Comparison of ENCODE assay signal across 25 cellular contexts in genomic region chr16:48471435-48471834, GRCh38.
A peak's percentile ranks its signal among the peaks of the same experiment; 100 is the strongest.
DNase-seq lines count a peak whose midpoint lies in the region; ATAC-seq, FAIRE-seq and TF ChIP-seq lines count a peak whose summit lies in the region.
"Had no signal": no experiment of that assay in that cellular context is flagged by ENCODE, and none has a peak within 500 bp of the region (broad histone marks: within the 10 kb centered on the region; RNA-seq: fewer than 3 reads in every experiment).

No MANE protein-coding gene starts in this region.

- H2BK120ac ChIP-seq in IMR-90 (ENCODE audit: low read depth, low read length) (no peak overlapping the region), trophoblast cell (ENCODE audit: insufficient read depth, low read length, poor library complexity) (no peak overlapping the region)

- no peaks in the 10 kb centered on the region for H3K79me1 ChIP-seq in IMR-90 (ENCODE audit: low read depth in 1 of 2, low read length in 2 of 2)
- peaks cover 2% of the 10 kb centered on the region for H3K79me1 ChIP-seq in trophoblast cell (ENCODE audit: low read length)

- POLR2A ChIA-PET in HepG2 (lab: Yijun Ruan, JAX) = no interaction called here
- POLR2A ChIA-PET in IMR-90 (lab: Charles Lee; ENCODE audit: unreplicated experiment) = no interaction called here

- H3K9me3 ChIP-seq in HepG2 (ENCODE audit: low read length) (no peaks in the 10 kb centered on the region), right lobe of liver (no peaks in the 10 kb centered on the region), IMR-90 (ENCODE audit: control insufficient read depth, insufficient read depth, low read length) (no peaks in the 10 kb centered on the region), NT2/D1 (ENCODE audit: insufficient read depth, low read length) (peaks cover 6% of the 10 kb centered on the region; the same call in 1 of the 2 replicates), trophoblast cell (ENCODE audit: insufficient read depth, low read depth, low read length) (no peaks in the 10 kb centered on the region)

- dilution Hi-C loops in IMR-90 (cut with HindIII; ENCODE audit: low sequenced_read_pairs, unreplicated experiment) = no loop called here

- H4K20me1 ChIP-seq in HepG2 (ENCODE audit: insufficient read depth, low read length) = no peaks in the 10 kb centered on the region
- H4K20me1 ChIP-seq in IMR-90 (ENCODE audit: insufficient read depth, low read length) = no peaks in the 10 kb centered on the region
- H4K20me1 ChIP-seq: BLaER1 treated with 17β-estradiol and CSF1 and Interleukin-3, amounts not matched to agents 10 nM and 100 nM had no signal

- no peak for FAIRE-seq in HepG2 (lab: Jason Lieb, UNC)
- FAIRE-seq: A549, D721Med, GM12878, GM12892, GM18507, GM19239 had no signal

- no peak overlapping the region for H4K5ac ChIP-seq in IMR-90 (ENCODE audit: low read depth, low read length)

- no peak overlapping the region for H3K9ac ChIP-seq in HepG2 (ENCODE audit: insufficient read depth, low read depth, low read length)
- no peak overlapping the region for H3K9ac ChIP-seq in IMR-90 (ENCODE audit: low read depth, low read length)
- peak overlapping the region; percentile 21 for H3K9ac ChIP-seq in NT2/D1 (ENCODE audit: insufficient read length, low read depth)
- H3K9ac ChIP-seq in trophoblast cell (ENCODE audit: low read length) = no peak overlapping the region
- H3K9ac ChIP-seq: BLaER1 treated with 17β-estradiol and CSF1 and Interleukin-3, amounts not matched to agents 10 nM and 100 nM had no signal

- H2BK15ac ChIP-seq in IMR-90 (ENCODE audit: low read depth, low read length) = no peak overlapping the region

- no peak overlapping the region for H2AK5ac ChIP-seq in IMR-90 (ENCODE audit: low read depth, low read length)
- H2AK5ac ChIP-seq in trophoblast cell (ENCODE audit: low read length) = no peak overlapping the region

- H2BK12ac ChIP-seq in trophoblast cell (ENCODE audit: low read length) = no peak overlapping the region

- H4K91ac ChIP-seq in IMR-90 (ENCODE audit: insufficient read depth, low read depth, low read length) (no peak overlapping the region), trophoblast cell (ENCODE audit: low read depth, low read length) (no peak overlapping the region)

- H2AFZ ChIP-seq in HepG2 (ENCODE audit: low read length) (no peak overlapping the region), IMR-90 (replicated peaks; ENCODE audit: low read length, poor library complexity) (peak overlapping the region; percentile 51), trophoblast cell (ENCODE audit: insufficient read depth, low read length, poor library complexity) (no peak overlapping the region)

- ATAC-seq in HepG2 (peak; percentile 61), right lobe of liver (no peak), IMR-90 (ENCODE audit: low read depth) (no peak)
- ATAC-seq: CD8-positive, alpha-beta T cell; GM12878 had no signal

- no peak overlapping the region for H3K4me2 ChIP-seq in HepG2 (ENCODE audit: low read depth, low read length)
- H3K4me2 ChIP-seq in IMR-90 (ENCODE audit: low read depth, low read length) = no peak overlapping the region
- H3K4me2 ChIP-seq in trophoblast cell (ENCODE audit: low read length) = no peak overlapping the region
- H3K4me2 ChIP-seq: A549; BLaER1 treated with 17β-estradiol and CSF1 and Interleukin-3, amounts not matched to agents 10 nM and 100 nM had no signal

- H4K8ac ChIP-seq in IMR-90 (ENCODE audit: low read depth in 2 of 2, low read length in 2 of 2) (no peak overlapping the region), trophoblast cell (ENCODE audit: low read depth, low read length) (no peak overlapping the region)

- H3K27me3 ChIP-seq in HepG2 (ENCODE audit: control insufficient read depth in 1 of 2, insufficient read depth in 2 of 2, low read length in 2 of 2) = no peaks in the 10 kb centered on the region
- no peaks in the 10 kb centered on the region for H3K27me3 ChIP-seq in right lobe of liver
- H3K27me3 ChIP-seq in IMR-90 (ENCODE audit: control insufficient read depth, insufficient read depth, low read length) = no peaks in the 10 kb centered on the region
- H3K27me3 ChIP-seq in NT2/D1 (ENCODE audit: insufficient read depth, insufficient read length) = no peaks in the 10 kb centered on the region
- H3K27me3 ChIP-seq in trophoblast cell (ENCODE audit: insufficient read depth, low read length) = no peaks in the 10 kb centered on the region
- H3K27me3 ChIP-seq: BLaER1 treated with 17β-estradiol and CSF1 and Interleukin-3, amounts not matched to agents 10 nM and 100 nM had no signal

- in situ Hi-C loops in HepG2 (cut with HindIII; ENCODE audit: extremely low pct_ligation_motif_present, low pct_unique_long_range_greater_than_20kb) (no loop called here), IMR-90 (cut with MboI; ENCODE audit: low sequenced_read_pairs) (no loop called here)

- intact Hi-C loops in HepG2 (cut with micrococcal nuclease; ENCODE audit: unreplicated experiment) = no loop called here
- intact Hi-C loops in right lobe of liver (cut with DNase I) = no loop called here
- intact Hi-C loops in IMR-90 (cut with micrococcal nuclease) = no loop called here

- H3K4me1 ChIP-seq in HepG2 (ENCODE audit: insufficient read depth, low read length) = no peaks in the 10 kb centered on the region
- H3K4me1 ChIP-seq in right lobe of liver = no peaks in the 10 kb centered on the region
- no peaks in the 10 kb centered on the region for H3K4me1 ChIP-seq in IMR-90 (ENCODE audit: control insufficient read depth, insufficient read depth, low read length)
- peaks cover 2% of the 10 kb centered on the region for H3K4me1 ChIP-seq in NT2/D1 (ENCODE audit: insufficient read depth, insufficient read length)
- H3K4me1 ChIP-seq in trophoblast cell (ENCODE audit: control insufficient read depth in 1 of 2, insufficient read depth in 2 of 2, low read length in 2 of 2) = no peaks in the 10 kb centered on the region
- H3K4me1 ChIP-seq: A549; BLaER1 treated with 17β-estradiol and CSF1 and Interleukin-3, amounts not matched to agents 10 nM and 100 nM; Caco-2 had no signal

- H4K12ac ChIP-seq in trophoblast cell (ENCODE audit: low read depth, low read length) = no peak overlapping the region

- H3K4ac ChIP-seq in IMR-90 (ENCODE audit: low read depth, low read length) = no peak overlapping the region
- no peak overlapping the region for H3K4ac ChIP-seq in trophoblast cell (ENCODE audit: low read depth, low read length)

- H3K4me3 ChIP-seq in HepG2 (replicated peaks in 1 of 3; ENCODE audit: insufficient read depth in 1 of 3, low read depth in 2 of 3, low read length in 3 of 3) (no peak overlapping the region), right lobe of liver (no peak overlapping the region), IMR-90 (ENCODE audit: insufficient read depth, low read depth, low read length) (no peak overlapping the region), NT2/D1 (ENCODE audit: insufficient read length, low read depth) (no peak overlapping the region), trophoblast cell (ENCODE audit: low read depth, low read length) (no peak overlapping the region)
- H3K4me3 ChIP-seq: A549; BLaER1 treated with 17β-estradiol and CSF1 and Interleukin-3, amounts not matched to agents 10 nM and 100 nM; GM12878 had no signal

- H2AK9ac ChIP-seq in IMR-90 (replicated peaks; ENCODE audit: low read depth, low read length, poor library complexity) = no peak overlapping the region

- H3K14ac ChIP-seq in IMR-90 (replicated peaks; ENCODE audit: low read depth, low read length) (no peak overlapping the region), trophoblast cell (ENCODE audit: low read length) (peak overlapping the region; percentile 16)

- no peak overlapping the region for H3K27ac ChIP-seq in HepG2 (ENCODE audit: extremely low read length, insufficient read depth, low read length)
- H3K27ac ChIP-seq in right lobe of liver = no peak overlapping the region
- H3K27ac ChIP-seq in IMR-90 (ENCODE audit: insufficient read depth, low read length) = no peak overlapping the region
- H3K27ac ChIP-seq in trophoblast cell (ENCODE audit: low read depth, low read length) = no peak overlapping the region
- H3K27ac ChIP-seq: 22Rv1; A549; BLaER1 treated with 17β-estradiol and CSF1 and Interleukin-3, amounts not matched to agents 10 nM and 100 nM; C4-2B had no signal

- no peak for TF ChIP-seq RAD21 in HepG2 (CRISPR knock-in tag; IDR thresholded peaks at IDR 0.05)
- TF ChIP-seq RAD21 in IMR-90 (IDR thresholded peaks at IDR 0.05; ENCODE audit: low read length) = no peak

- H2BK20ac ChIP-seq in IMR-90 (ENCODE audit: low read depth, low read length) = no peak overlapping the region

- no peak overlapping the region for H3K56ac ChIP-seq in IMR-90 (ENCODE audit: extremely low read depth, insufficient read depth, low read length)

- H3K18ac ChIP-seq in IMR-90 (ENCODE audit: low read depth, low read length) = no peak overlapping the region
- H3K18ac ChIP-seq in trophoblast cell (ENCODE audit: low read length) = no peak overlapping the region

- TF ChIP-seq POLR2A in HepG2 (IDR thresholded peaks at IDR 0.05; ENCODE audit: insufficient read depth in 1 of 2, low read depth in 2 of 2, low read length in 2 of 2) = no peak
- no peak for TF ChIP-seq POLR2A in right lobe of liver (IDR thresholded peaks at IDR 0.05)
- TF ChIP-seq POLR2A in IMR-90 (IDR thresholded peaks at IDR 0.05; ENCODE audit: low read depth, low read length) = no peak

- TF ChIP-seq CTCF in HepG2 (CRISPR knock-in tag; IDR thresholded peaks at IDR 0.05) (no peak), right lobe of liver (IDR thresholded peaks at IDR 0.05) (no peak), IMR-90 (conservative IDR thresholded peaks at IDR 0.05; ENCODE audit: low read depth, low read length) (no peak)

- H3K36me3 ChIP-seq in HepG2 (replicated peaks in 1 of 2; ENCODE audit: control insufficient read depth in 1 of 2, insufficient read depth in 2 of 2, low read length in 2 of 2) (no peaks in the 10 kb centered on the region), right lobe of liver (no peaks in the 10 kb centered on the region), IMR-90 (ENCODE audit: control insufficient read depth, insufficient read depth, low read length) (no peaks in the 10 kb centered on the region), NT2/D1 (ENCODE audit: insufficient read depth, insufficient read length, low read length) (no peaks in the 10 kb centered on the region), trophoblast cell (ENCODE audit: control insufficient read depth in 1 of 2, insufficient read depth in 2 of 2, low read length in 2 of 2) (no peaks in the 10 kb centered on the region)
- H3K36me3 ChIP-seq: BLaER1 treated with 17β-estradiol and CSF1 and Interleukin-3, amounts not matched to agents 10 nM and 100 nM had no signal

- no peak for TF ChIP-seq EP300 in HepG2 (IDR thresholded peaks at IDR 0.05; ENCODE audit: low read depth in 2 of 2, low read length in 2 of 2)
- no peak for TF ChIP-seq EP300 in HepG2 (CRISPR knock-in tag; IDR thresholded peaks at IDR 0.05; ENCODE audit: borderline replicate concordance)

- no TSS peak for BruUV-seq in HepG2 (replicated peaks; lab: Mats Ljungman, UMichigan)
- no TSS peak for BruUV-seq in IMR-90 (replicated peaks; lab: Mats Ljungman, UMichigan)

- H2BK5ac ChIP-seq in IMR-90 (ENCODE audit: low read depth, low read length, poor library complexity, severe bottlenecking) = no peak overlapping the region
- no peak overlapping the region for H2BK5ac ChIP-seq in trophoblast cell (ENCODE audit: low read depth, low read length, poor library complexity)

- CTCF ChIA-PET in HepG2 (lab: Yijun Ruan, JAX; ENCODE audit: low intra/inter-chr PET ratio, low total read pairs) = no interaction called here
- CTCF ChIA-PET in IMR-90 (lab: Yijun Ruan, JAX) = no interaction called here

- H3K9me1 ChIP-seq in IMR-90 (ENCODE audit: insufficient read depth, low read length) = no peaks in the 10 kb centered on the region

- WGBS in HepG2 (ENCODE audit: low lambda C conversion rate) = 63% methylated on average over 5 of the region's 5 CpGs
- WGBS in right lobe of liver (ENCODE audit: insufficient coverage, low coverage, low lambda C conversion rate, missing lambda C conversion rate) = no CpG with 5 or more reads among the region's 5 CpGs
- no CpG with 5 or more reads among the region's 5 CpGs for WGBS in IMR-90 (ENCODE audit: extremely low coverage in 2 of 2, insufficient read length in 1 of 2), 2 experiments
- WGBS in trophoblast cell (ENCODE audit: extremely low coverage, insufficient coverage, insufficient read length) = no CpG with 5 or more reads among the region's 5 CpGs

- no peak overlapping the region for H3K23ac ChIP-seq in IMR-90 (ENCODE audit: low read depth, low read length)
- no peak overlapping the region for H3K23ac ChIP-seq in trophoblast cell (ENCODE audit: low read length)

- no peak for DNase-seq in HepG2 (ENCODE audit: low spot score)
- DNase-seq in right lobe of liver = no peak
- DNase-seq in IMR-90 = no peak
- no peak for DNase-seq in NT2/D1 (ENCODE audit: low read depth, low spot score)
- DNase-seq in trophoblast cell = no peak
- no peak for DNase-seq in activated effector memory CD4-positive, alpha-beta T cell treated with anti-CD3 and anti-CD28 coated beads, Interleukin-2, amount 50 U/mL, for 16 hours
- no peak for DNase-seq in NCI-H2107 (lab: John Stamatoyannopoulos, UW)
- no peak for DNase-seq in DMS79 (lab: John Stamatoyannopoulos, UW)
- DNase-seq: AML-193; Caco-2; Calu3; CD4-positive, alpha-beta T cell; CD8-positive, alpha-beta T cell; DND-41; EL; GDM1 had no signal

- H3K79me2 ChIP-seq in HepG2 (ENCODE audit: insufficient read depth, low read length) = no peaks in the 10 kb centered on the region
- H3K79me2 ChIP-seq in trophoblast cell (ENCODE audit: control insufficient read depth, insufficient read depth, low read length, poor library complexity) = no peaks in the 10 kb centered on the region
